17 cellular contexts compared by ENCODE assay signal in the genomic region with DNA sequence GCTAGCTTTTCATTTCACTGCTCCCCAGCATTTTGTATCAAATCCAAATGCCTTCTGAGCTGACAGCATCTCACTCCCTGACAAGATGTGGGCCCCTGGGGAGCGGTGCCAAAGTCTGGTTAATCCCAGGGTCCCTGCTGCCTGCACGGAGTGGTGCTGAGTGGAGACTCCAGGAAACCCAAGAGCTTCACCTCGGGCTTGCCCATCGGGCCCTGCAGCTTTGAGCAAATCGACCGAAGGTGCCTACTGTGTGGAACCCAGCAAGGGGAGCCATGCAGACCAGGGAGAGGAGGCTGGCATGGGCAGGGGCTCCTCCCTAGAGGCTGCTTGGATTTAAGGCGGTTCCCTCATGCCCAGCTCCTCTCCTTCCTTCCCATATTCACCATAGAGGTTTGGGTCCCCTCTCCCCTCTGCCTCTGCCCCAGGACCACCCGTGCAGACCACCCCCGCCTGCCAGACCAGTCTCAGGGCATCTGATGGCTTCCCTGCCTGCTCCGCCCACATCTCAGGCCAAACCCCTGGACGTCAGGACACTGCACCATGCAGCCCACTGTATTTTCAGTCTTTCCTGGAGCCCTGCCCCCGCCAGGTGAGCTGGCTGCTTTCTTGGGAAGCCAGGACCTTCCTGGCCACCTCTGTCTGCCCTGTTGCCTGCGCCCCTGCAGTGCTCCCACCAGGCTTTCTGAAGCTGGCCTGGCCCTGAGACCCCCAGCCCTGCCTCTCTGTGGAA. TPM values are rescaled to one million over a fixed set of nuclear protein-coding genes. Genes with fewer than 3 reads are reported as not detected.
A peak's percentile ranks its signal among the peaks of the same experiment; 100 is the strongest.
DNase-seq lines count a peak whose midpoint lies in the region; ATAC-seq and TF ChIP-seq lines count a peak whose summit lies in the region.
"Had no signal": no experiment of that assay in that cellular context is flagged by ENCODE, and none has a peak within 500 bp of the region (broad histone marks: within the 10 kb centered on the region; RNA-seq: fewer than 3 reads in every experiment).

No MANE protein-coding gene starts in this region.

- ATAC-seq in activated CD4-positive, alpha-beta T cell treated with anti-CD3 and anti-CD28 coated beads for 36 hours, result no peak

- CTCF ChIA-PET in activated CD4-positive, alpha-beta T cell treated with anti-CD3 and anti-CD28 coated beads for 36 hours (lab: Charles Lee), result no interaction called here

- no peaks in the 10 kb centered on the region for H3K9me3 Mint-ChIP-seq in activated CD4-positive, alpha-beta T cell treated with anti-CD3 and anti-CD28 coated beads for 36 hours (ENCODE audit: low read depth)
- H3K9me3 Mint-ChIP-seq in activated T-helper 1 cell treated with anti-CD3 and anti-CD28 coated beads, Interleukin-12 subunit alpha, Interleukin-12 subunit beta, Interleukin-2, Interleukin-4 antibody, amounts not matched to agents 30 ng/mL and 10 ng/mL and 1 ng/mL, durations not matched to agents 14 hours and 24 hours and 36 hours, result no peaks in the 10 kb centered on the region
- H3K9me3 Mint-ChIP-seq in neural crest cell, result no peaks in the 10 kb centered on the region
- H3K9me3 Mint-ChIP-seq: CD4-positive, alpha-beta memory T cell; HFFc6 had no signal

- TF ChIP-seq CTCF in neural crest cell (conservative IDR thresholded peaks at IDR 0.05), result no peak

- H3K4me3 Mint-ChIP-seq in activated CD4-positive, alpha-beta T cell treated with anti-CD3 and anti-CD28 coated beads for 36 hours, result no peak overlapping the region
- peak overlapping the region; percentile 2 for H3K4me3 Mint-ChIP-seq in activated T-helper 1 cell treated with anti-CD3 and anti-CD28 coated beads, Interleukin-12 subunit alpha, Interleukin-12 subunit beta, Interleukin-2, Interleukin-4 antibody, amounts not matched to agents 30 ng/mL and 10 ng/mL and 1 ng/mL, durations not matched to agents 14 hours and 24 hours and 36 hours
- H3K4me3 Mint-ChIP-seq in neural crest cell, result no peak overlapping the region
- H3K4me3 Mint-ChIP-seq: HFFc6 had no signal

- intact Hi-C loops in activated CD4-positive, alpha-beta T cell treated with anti-CD3 and anti-CD28 coated beads for 36 hours (cut with DNase I, micrococcal nuclease), result no loop called here
- intact Hi-C loops in activated T-helper 1 cell treated with anti-CD3 and anti-CD28 coated beads, Interleukin-12 subunit alpha, Interleukin-12 subunit beta, Interleukin-2, Interleukin-4 antibody, amounts not matched to agents 30 ng/mL and 10 ng/mL and 1 ng/mL, durations not matched to agents 14 hours and 24 hours and 36 hours (cut with micrococcal nuclease), result no loop called here

- no peaks in the 10 kb centered on the region for H3K27me3 Mint-ChIP-seq in activated CD4-positive, alpha-beta T cell treated with anti-CD3 and anti-CD28 coated beads for 36 hours
- H3K27me3 Mint-ChIP-seq in activated T-helper 1 cell treated with anti-CD3 and anti-CD28 coated beads, Interleukin-12 subunit alpha, Interleukin-12 subunit beta, Interleukin-2, Interleukin-4 antibody, amounts not matched to agents 30 ng/mL and 10 ng/mL and 1 ng/mL, durations not matched to agents 14 hours and 24 hours and 36 hours (ENCODE audit: insufficient read depth), result no peaks in the 10 kb centered on the region
- H3K27me3 Mint-ChIP-seq in neural crest cell (ENCODE audit: low read depth), result no peaks in the 10 kb centered on the region
- H3K27me3 Mint-ChIP-seq: CD4-positive, alpha-beta memory T cell had no signal

- H3K4me1 Mint-ChIP-seq in activated CD4-positive, alpha-beta T cell treated with anti-CD3 and anti-CD28 coated beads for 36 hours, result no peaks in the 10 kb centered on the region
- peaks cover 14% of the 10 kb centered on the region for H3K4me1 Mint-ChIP-seq in activated T-helper 1 cell treated with anti-CD3 and anti-CD28 coated beads, Interleukin-12 subunit alpha, Interleukin-12 subunit beta, Interleukin-2, Interleukin-4 antibody, amounts not matched to agents 30 ng/mL and 10 ng/mL and 1 ng/mL, durations not matched to agents 14 hours and 24 hours and 36 hours (ENCODE audit: low read depth)
- H3K4me1 Mint-ChIP-seq in neural crest cell, result peaks cover 52% of the 10 kb centered on the region

- peaks cover 8% of the 10 kb centered on the region for H3K36me3 Mint-ChIP-seq in activated CD4-positive, alpha-beta T cell treated with anti-CD3 and anti-CD28 coated beads for 36 hours (ENCODE audit: low read depth)
- peaks cover 24% of the 10 kb centered on the region for H3K36me3 Mint-ChIP-seq in activated T-helper 1 cell treated with anti-CD3 and anti-CD28 coated beads, Interleukin-12 subunit alpha, Interleukin-12 subunit beta, Interleukin-2, Interleukin-4 antibody, amounts not matched to agents 30 ng/mL and 10 ng/mL and 1 ng/mL, durations not matched to agents 14 hours and 24 hours and 36 hours (ENCODE audit: low read depth)
- peaks cover 2% of the 10 kb centered on the region for H3K36me3 Mint-ChIP-seq in neural crest cell (ENCODE audit: low read depth)
- H3K36me3 Mint-ChIP-seq: CD4-positive, alpha-beta memory T cell had no signal

- peak overlapping the region; percentile 1 for H3K27ac Mint-ChIP-seq in activated CD4-positive, alpha-beta T cell treated with anti-CD3 and anti-CD28 coated beads for 36 hours
- H3K27ac Mint-ChIP-seq in activated T-helper 1 cell treated with anti-CD3 and anti-CD28 coated beads, Interleukin-12 subunit alpha, Interleukin-12 subunit beta, Interleukin-2, Interleukin-4 antibody, amounts not matched to agents 30 ng/mL and 10 ng/mL and 1 ng/mL, durations not matched to agents 14 hours and 24 hours and 36 hours, result peak overlapping the region; percentile 48
- H3K27ac Mint-ChIP-seq in neural crest cell (ENCODE audit: unreplicated experiment), result peak overlapping the region; percentile 92
- H3K27ac Mint-ChIP-seq: HFFc6 had no signal

- POLR2A ChIA-PET in activated CD4-positive, alpha-beta T cell treated with anti-CD3 and anti-CD28 coated beads for 36 hours (lab: Charles Lee), result interaction anchor here (0.6 kb wide), 1 partner anchor 640 kb away, joined by 3 read pairs; no protein-coding TSS in a partner anchor

- DNase-seq in activated CD4-positive, alpha-beta T cell treated with anti-CD3 and anti-CD28 coated beads for 36 hours, result no peak
- no peak for DNase-seq in activated CD4-positive, alpha-beta T cell treated with anti-CD3 and anti-CD28 coated beads for 48 hours
- DNase-seq in D341Med (ENCODE audit: low spot score) (peak; percentile 69), neural crest cell (ENCODE audit: low read depth, low spot score) (no peak), NAMALWA (ENCODE audit: low spot score) (no peak), MV-4-11 (lab: John Stamatoyannopoulos, UW) (no peak)
- no peak for DNase-seq in activated T-helper 1 cell treated with anti-CD3 and anti-CD28 coated beads, Interleukin-12 subunit alpha, Interleukin-12 subunit beta, Interleukin-2, Interleukin-4 antibody, amounts not matched to agents 30 ng/mL and 10 ng/mL and 1 ng/mL, durations not matched to agents 14 hours and 24 hours and 36 hours (ENCODE audit: low spot score)
- no peak for DNase-seq in NK-92 treated with Interleukin-12 subunit alpha and Interleukin-12 subunit beta, amount 100 ng/mL, for 24 hours (lab: John Stamatoyannopoulos, UW)
- DNase-seq: AML-193; CD4-positive, alpha-beta memory T cell; DND-41; GDM1; HFFc6; KG1; NCI-H1105; NCI-H187; SIG-M5 had no signal

RNA-seq across cellular contexts. Expression of gene RRM2, which starts 37.9 kb away (rescaled TPM):
- total RNA-seq in activated CD4-positive, alpha-beta T cell treated with anti-CD3 and anti-CD28 coated beads for 36 hours, result 100 to 1,000 TPM; 382 to 469 TPM
- 328 and 351 TPM in 2 replicates for total RNA-seq in activated T-helper 1 cell treated with anti-CD3 and anti-CD28 coated beads, Interleukin-12 subunit alpha, Interleukin-12 subunit beta, Interleukin-2, Interleukin-4 antibody, amounts not matched to agents 30 ng/mL and 10 ng/mL and 1 ng/mL, durations not matched to agents 14 hours and 24 hours and 36 hours
- total RNA-seq in neural crest cell, result 203 and 210 TPM in 2 replicates

Comparison
In these comparisons a context has a peak if more than half of its experiments do, and no peak if none do; other contexts are left out.
1. H3K27ac Mint-ChIP-seq: peak in every context shown above with its lines; median percentile 92 in neural crest cell; 48 in activated T-helper 1 cell treated with anti-CD3 and anti-CD28 coated beads, Interleukin-12 subunit alpha, Interleukin-12 subunit beta, Interleukin-2, Interleukin-4 antibody, amounts not matched to agents 30 ng/mL and 10 ng/mL and 1 ng/mL, durations not matched to agents 14 hours and 24 hours and 36 hours; 1 in activated CD4-positive, alpha-beta T cell treated with anti-CD3 and anti-CD28 coated beads for 36 hours.